20 cellular contexts compared by ENCODE assay signal in genomic region chr9:38250279-38251035, GRCh38.
DNase-seq lines count a peak whose midpoint lies in the region; ATAC-seq, FAIRE-seq and TF ChIP-seq lines count a peak whose summit lies in the region.
"Had no signal": no experiment of that assay in that cellular context is flagged by ENCODE, and none has a peak within 500 bp of the region (broad histone marks: within the 10 kb centered on the region; RNA-seq: fewer than 3 reads in every experiment).

No MANE protein-coding gene starts in this region.

- ATAC-seq in A549 (no peak), left lobe of liver (no peak), HG02642 (IDR thresholded peaks at IDR 0.05; ENCODE audit: poor library complexity, unreplicated experiment) (no peak), HG03039 (IDR thresholded peaks at IDR 0.05; ENCODE audit: unreplicated experiment) (no peak)
- ATAC-seq: CD8-positive, alpha-beta T cell; HCT116; HepG2 had no signal

- peak overlapping the region; percentile 27 for H2AK5ac ChIP-seq in trophoblast cell (ENCODE audit: low read length)

- CTCF ChIA-PET in A549 (lab: Yijun Ruan, JAX) = interaction anchor here (0.5 to 0.8 kb wide), 4 partner anchors 10 to 337 kb away, joined by 3 read pairs; no protein-coding TSS in a partner anchor

- no peak for DNase-seq in A549 (ENCODE audit: low read depth in 1 of 2, low spot score in 1 of 2)
- DNase-seq in coronary artery (ENCODE audit: low spot score) = peak; percentile 45
- DNase-seq in left lobe of liver (ENCODE audit: low spot score) = peak; percentile 2
- DNase-seq in trophoblast cell = no peak
- DNase-seq in NCI-H146 treated with DMSO at 0.1 percent for 48 hours (lab: John Stamatoyannopoulos, UW; ENCODE audit: unreplicated experiment) = no peak
- DNase-seq in stimulated activated CD4-positive, alpha-beta T cell treated with anti-CD3 and anti-CD28 coated beads, Interleukin-4, amount 100 ng/mL, for 1 hour = no peak
- DNase-seq: 8988T, Calu3, DMS79 treated with DMSO at 0.1 percent for 48 hours, GF-D8, GOT3, H7, HFFc6 had no signal

- no peaks in the 10 kb centered on the region for H3K9me3 ChIP-seq in A549
- H3K9me3 ChIP-seq in trophoblast cell (ENCODE audit: insufficient read depth, low read depth, low read length) = no peaks in the 10 kb centered on the region

- WGBS in A549 (ENCODE audit: missing lambda C conversion rate) = 72% methylated on average over 10 of the region's 10 CpGs
- no CpG with 5 or more reads among the region's 10 CpGs for WGBS in trophoblast cell (ENCODE audit: extremely low coverage, insufficient coverage, insufficient read length)

- H3K79me1 ChIP-seq in trophoblast cell (ENCODE audit: low read length) = peaks cover 2% of the 10 kb centered on the region

- H4K91ac ChIP-seq in trophoblast cell (ENCODE audit: low read depth, low read length) = peak overlapping the region; percentile 31

- H3K9ac ChIP-seq in trophoblast cell (ENCODE audit: low read length) = no peak overlapping the region
- H3K9ac ChIP-seq: BLaER1 treated with 17β-estradiol and CSF1 and Interleukin-3, amounts not matched to agents 10 nM and 100 nM had no signal

- no peak overlapping the region for H3K23ac ChIP-seq in trophoblast cell (ENCODE audit: low read length)

- no peak overlapping the region for H3K27ac ChIP-seq in A549
- no peak overlapping the region for H3K27ac ChIP-seq in coronary artery
- H3K27ac ChIP-seq in trophoblast cell (ENCODE audit: low read depth, low read length) = no peak overlapping the region
- H3K27ac ChIP-seq: BLaER1 treated with 17β-estradiol and CSF1 and Interleukin-3, amounts not matched to agents 10 nM and 100 nM had no signal

- TF ChIP-seq POLR2A in A549 (IDR thresholded peaks at IDR 0.05; ENCODE audit: low read length) = no peak

- no peak overlapping the region for H3K4me3 ChIP-seq in A549
- no peak overlapping the region for H3K4me3 ChIP-seq in coronary artery
- H3K4me3 ChIP-seq in trophoblast cell (ENCODE audit: low read depth, low read length) = no peak overlapping the region
- H3K4me3 ChIP-seq: BLaER1 treated with 17β-estradiol and CSF1 and Interleukin-3, amounts not matched to agents 10 nM and 100 nM had no signal

- no peak overlapping the region for H3K18ac ChIP-seq in trophoblast cell (ENCODE audit: low read length)

- no peaks in the 10 kb centered on the region for H3K79me2 ChIP-seq in trophoblast cell (ENCODE audit: control insufficient read depth, insufficient read depth, low read length, poor library complexity)

- no peaks in the 10 kb centered on the region for H3K36me3 ChIP-seq in trophoblast cell (ENCODE audit: control insufficient read depth in 1 of 2, insufficient read depth in 2 of 2, low read length in 2 of 2)
- H3K36me3 ChIP-seq: BLaER1 treated with 17β-estradiol and CSF1 and Interleukin-3, amounts not matched to agents 10 nM and 100 nM had no signal

- no peaks in the 10 kb centered on the region for H3K27me3 ChIP-seq in trophoblast cell (ENCODE audit: insufficient read depth, low read length)
- H3K27me3 ChIP-seq: BLaER1 treated with 17β-estradiol and CSF1 and Interleukin-3, amounts not matched to agents 10 nM and 100 nM had no signal

- H4K8ac ChIP-seq in trophoblast cell (ENCODE audit: low read depth, low read length) = no peak overlapping the region

- TF ChIP-seq CTCF in A549 (IDR thresholded peaks at IDR 0.05) (no peak), coronary artery (IDR thresholded peaks at IDR 0.05) (no peak)

- no peak overlapping the region for H3K14ac ChIP-seq in trophoblast cell (ENCODE audit: low read length)

- no peak overlapping the region for H2BK120ac ChIP-seq in trophoblast cell (ENCODE audit: insufficient read depth, low read length, poor library complexity)

- peak overlapping the region; percentile 29 for H2BK5ac ChIP-seq in trophoblast cell (ENCODE audit: low read depth, low read length, poor library complexity)

- no peak overlapping the region for H4K12ac ChIP-seq in trophoblast cell (ENCODE audit: low read depth, low read length)

- FAIRE-seq in A549 (lab: Jason Lieb, UNC) = peak; percentile 18
- FAIRE-seq: GM19239, HepG2 had no signal

- TF ChIP-seq EP300 in A549 (IDR thresholded peaks at IDR 0.05) = no peak

- H2BK12ac ChIP-seq in trophoblast cell (ENCODE audit: low read length) = peak overlapping the region; percentile 31

- POLR2A ChIA-PET in A549 (lab: Yijun Ruan, JAX) = no interaction called here

- H3K4me2 ChIP-seq in A549 = no peak overlapping the region
- no peak overlapping the region for H3K4me2 ChIP-seq in trophoblast cell (ENCODE audit: low read length)
- H3K4me2 ChIP-seq: BLaER1 treated with 17β-estradiol and CSF1 and Interleukin-3, amounts not matched to agents 10 nM and 100 nM had no signal

- H2AFZ ChIP-seq in trophoblast cell (ENCODE audit: insufficient read depth, low read length, poor library complexity) = no peak overlapping the region

- no peak overlapping the region for H3K4ac ChIP-seq in trophoblast cell (ENCODE audit: low read depth, low read length)

- no peak for TF ChIP-seq RAD21 in A549 (conservative IDR thresholded peaks at IDR 0.05 in 1 of 2, IDR thresholded peaks at IDR 0.05 in 1 of 2)

- H3K4me1 ChIP-seq in A549 (no peaks in the 10 kb centered on the region), trophoblast cell (ENCODE audit: control insufficient read depth in 1 of 2, insufficient read depth in 2 of 2, low read length in 2 of 2) (peaks cover 9 to 12% of the 10 kb centered on the region in 2 experiments)

TF ChIP-seq in A549, 52 proteins besides CTCF, POLR2A, EP300 and RAD21:
- no peak for TF ChIP-seq FOSB (CRISPR knock-in tag; IDR thresholded peaks at IDR 0.05)
- TF ChIP-seq NFE2L2 (conservative IDR thresholded peaks at IDR 0.05; ENCODE audit: low read length) = no peak
- no peak for TF ChIP-seq POLR2AphosphoS2 (conservative IDR thresholded peaks at IDR 0.05; ENCODE audit: low read length)
- TF ChIP-seq CHD2 (IDR thresholded peaks at IDR 0.05; ENCODE audit: low read length, partially characterized antibody) = no peak
- TF ChIP-seq HMGXB4 (CRISPR knock-in tag; IDR thresholded peaks at IDR 0.05; ENCODE audit: borderline replicate concordance) = no peak
- TF ChIP-seq GATA3 (IDR thresholded peaks at IDR 0.05; ENCODE audit: borderline replicate concordance) = no peak
- no peak for TF ChIP-seq CHD4 (IDR thresholded peaks at IDR 0.05; ENCODE audit: borderline replicate concordance)
- TF ChIP-seq ZC3H11A (IDR thresholded peaks at IDR 0.05) = no peak
- no peak for TF ChIP-seq KDM5A (IDR thresholded peaks at IDR 0.05)
- no peak for TF ChIP-seq PBX3 (IDR thresholded peaks at IDR 0.05)
- TF ChIP-seq FOSL2 (IDR thresholded peaks at IDR 0.05) = no peak
- TF ChIP-seq FOSL2 (CRISPR knock-in tag; IDR thresholded peaks at IDR 0.05) = no peak
- TF ChIP-seq NPAS2 (CRISPR knock-in tag; IDR thresholded peaks at IDR 0.05; ENCODE audit: borderline replicate concordance) = no peak
- TF ChIP-seq BCL3 (IDR thresholded peaks at IDR 0.05) = no peak

Comparison
In these comparisons a context has a peak if more than half of its experiments do, and no peak if none do; other contexts are left out.
1. DNase-seq: peak in coronary artery (single experiment) and left lobe of liver (single experiment); none in A549 (0 of 2), trophoblast cell (0 of 2), NCI-H146 treated with DMSO at 0.1 percent for 48 hours (single experiment) and stimulated activated CD4-positive, alpha-beta T cell treated with anti-CD3 and anti-CD28 coated beads, Interleukin-4, amount 100 ng/mL, for 1 hour (single experiment).